9 cellular contexts compared by ENCODE assay signal in genomic region chr1:36369472-36369871, GRCh38. TPM values are rescaled to one million over a fixed set of nuclear protein-coding genes. Genes with fewer than 3 reads are reported as not detected.
DNase-seq lines count a peak whose midpoint lies in the region; ATAC-seq lines count a peak whose summit lies in the region.
"Had no signal": no experiment of that assay in that cellular context is flagged by ENCODE, and none has a peak within 500 bp of the region (broad histone marks: within the 10 kb centered on the region; RNA-seq: fewer than 3 reads in every experiment).

No MANE protein-coding gene starts in this region.

- H3K27me3 Mint-ChIP-seq in activated CD4-positive, alpha-beta T cell treated with anti-CD3 and anti-CD28 coated beads, Interleukin-2, amount 10 ng/mL, durations not matched to agents 24 days and 14 days, result no peaks in the 10 kb centered on the region
- H3K27me3 Mint-ChIP-seq in IgD-negative memory B cell, result no peaks in the 10 kb centered on the region
- H3K27me3 Mint-ChIP-seq in activated naive CD8-positive, alpha-beta T cell treated with anti-CD3 and anti-CD28 coated beads, Interleukin-2, amount 50 U/mL, for 24 hours, result no peaks in the 10 kb centered on the region

- peaks cover 13% of the 10 kb centered on the region for H3K36me3 Mint-ChIP-seq in activated CD4-positive, alpha-beta T cell treated with anti-CD3 and anti-CD28 coated beads, Interleukin-2, amount 10 ng/mL, durations not matched to agents 24 days and 14 days (ENCODE audit: low read depth)
- H3K36me3 Mint-ChIP-seq in IgD-negative memory B cell, result peaks cover 2% of the 10 kb centered on the region
- peaks cover 6% of the 10 kb centered on the region for H3K36me3 Mint-ChIP-seq in activated naive CD8-positive, alpha-beta T cell treated with anti-CD3 and anti-CD28 coated beads, Interleukin-2, amount 50 U/mL, for 24 hours (ENCODE audit: low read depth)
- peaks cover 30% of the 10 kb centered on the region for H3K36me3 Mint-ChIP-seq in stimulated activated effector memory CD8-positive, alpha-beta T cell treated with anti-CD3 and anti-CD28 coated beads, Interleukin-12 subunit alpha, Interleukin-12 subunit beta, amount 100 ng/mL, for 72 hours

- intact Hi-C loops in activated CD4-positive, alpha-beta T cell treated with anti-CD3 and anti-CD28 coated beads, Interleukin-2, amount 10 ng/mL, durations not matched to agents 24 days and 14 days (cut with micrococcal nuclease), result loop anchor here (2.0 to 5.0 kb wide), 5 partner anchors 27 to 271 kb away; partner anchors contain the start of genes EVA1B and SH3D21

- no peaks in the 10 kb centered on the region for H3K9me3 Mint-ChIP-seq in activated CD4-positive, alpha-beta T cell treated with anti-CD3 and anti-CD28 coated beads, Interleukin-2, amount 10 ng/mL, durations not matched to agents 24 days and 14 days
- no peaks in the 10 kb centered on the region for H3K9me3 Mint-ChIP-seq in IgD-negative memory B cell
- no peaks in the 10 kb centered on the region for H3K9me3 Mint-ChIP-seq in activated naive CD8-positive, alpha-beta T cell treated with anti-CD3 and anti-CD28 coated beads, Interleukin-2, amount 50 U/mL, for 24 hours
- H3K9me3 Mint-ChIP-seq in stimulated activated effector memory CD8-positive, alpha-beta T cell treated with anti-CD3 and anti-CD28 coated beads, Interleukin-12 subunit alpha, Interleukin-12 subunit beta, amount 100 ng/mL, for 72 hours, result no peaks in the 10 kb centered on the region

- ATAC-seq in activated naive CD8-positive, alpha-beta T cell treated with anti-CD3 and anti-CD28 coated beads, Interleukin-2, amount 50 U/mL, for 24 hours, result no peak
- ATAC-seq in stimulated activated effector memory CD8-positive, alpha-beta T cell treated with anti-CD3 and anti-CD28 coated beads, Interleukin-12 subunit alpha, Interleukin-12 subunit beta, amount 100 ng/mL, for 72 hours, result no peak

- H3K4me1 Mint-ChIP-seq in activated CD4-positive, alpha-beta T cell treated with anti-CD3 and anti-CD28 coated beads, Interleukin-2, amount 10 ng/mL, durations not matched to agents 24 days and 14 days, result peaks cover 57% of the 10 kb centered on the region
- peaks cover 36 to 54% (median 43%) of the 10 kb centered on the region in 3 donors for H3K4me1 Mint-ChIP-seq in IgD-negative memory B cell
- peaks cover 66% of the 10 kb centered on the region for H3K4me1 Mint-ChIP-seq in activated naive CD8-positive, alpha-beta T cell treated with anti-CD3 and anti-CD28 coated beads, Interleukin-2, amount 50 U/mL, for 24 hours
- peaks cover 63% of the 10 kb centered on the region for H3K4me1 Mint-ChIP-seq in stimulated activated effector memory CD8-positive, alpha-beta T cell treated with anti-CD3 and anti-CD28 coated beads, Interleukin-12 subunit alpha, Interleukin-12 subunit beta, amount 100 ng/mL, for 72 hours

- DNase-seq in activated CD4-positive, alpha-beta T cell treated with anti-CD3 and anti-CD28 coated beads, Interleukin-2, amount 10 ng/mL, durations not matched to agents 24 days and 14 days, result no peak
- DNase-seq in activated CD4-positive, alpha-beta T cell treated with anti-CD3 and anti-CD28 coated beads for 1 hour, result no peak
- DNase-seq in activated naive CD8-positive, alpha-beta T cell treated with anti-CD3 and anti-CD28 coated beads, Interleukin-2, amount 50 U/mL, for 24 hours, result no peak
- no peak for DNase-seq in stimulated activated effector memory CD8-positive, alpha-beta T cell treated with anti-CD3 and anti-CD28 coated beads, Interleukin-12 subunit alpha, Interleukin-12 subunit beta, amount 100 ng/mL, for 72 hours (ENCODE audit: low spot score in 2 of 2)
- DNase-seq in RKO (ENCODE audit: low spot score), result no peak
- no peak for DNase-seq in kidney glomerular epithelial cell (lab: John Stamatoyannopoulos, UW)
- DNase-seq in inferior parietal cortex (ENCODE audit: extremely low spot score), result no peak
- DNase-seq: NCI-H1436 treated with DMSO at 0.1 percent for 48 hours had no signal

- no peak overlapping the region for H3K4me3 Mint-ChIP-seq in activated CD4-positive, alpha-beta T cell treated with anti-CD3 and anti-CD28 coated beads, Interleukin-2, amount 10 ng/mL, durations not matched to agents 24 days and 14 days
- peak overlapping the region in 2 of 4 donors; percentile 54 to 55 for H3K4me3 Mint-ChIP-seq in IgD-negative memory B cell
- H3K4me3 Mint-ChIP-seq in activated naive CD8-positive, alpha-beta T cell treated with anti-CD3 and anti-CD28 coated beads, Interleukin-2, amount 50 U/mL, for 24 hours, result no peak overlapping the region
- H3K4me3 Mint-ChIP-seq in stimulated activated effector memory CD8-positive, alpha-beta T cell treated with anti-CD3 and anti-CD28 coated beads, Interleukin-12 subunit alpha, Interleukin-12 subunit beta, amount 100 ng/mL, for 72 hours, result no peak overlapping the region

- peak overlapping the region; percentile 78 for H3K27ac Mint-ChIP-seq in activated CD4-positive, alpha-beta T cell treated with anti-CD3 and anti-CD28 coated beads, Interleukin-2, amount 10 ng/mL, durations not matched to agents 24 days and 14 days
- H3K27ac Mint-ChIP-seq in IgD-negative memory B cell, result peak overlapping the region in 2 of 3 donors; percentile 89
- peak overlapping the region; percentile 39 for H3K27ac Mint-ChIP-seq in activated naive CD8-positive, alpha-beta T cell treated with anti-CD3 and anti-CD28 coated beads, Interleukin-2, amount 50 U/mL, for 24 hours
- H3K27ac Mint-ChIP-seq in stimulated activated effector memory CD8-positive, alpha-beta T cell treated with anti-CD3 and anti-CD28 coated beads, Interleukin-12 subunit alpha, Interleukin-12 subunit beta, amount 100 ng/mL, for 72 hours, result peak overlapping the region; percentile 71

RNA-seq across cellular contexts. Expression of gene STK40, which starts 16.3 kb away (rescaled TPM):
- total RNA-seq in activated CD4-positive, alpha-beta T cell treated with anti-CD3 and anti-CD28 coated beads, Interleukin-2, amount 10 ng/mL, durations not matched to agents 24 days and 14 days, result 40.6 and 51.3 TPM in 2 replicates
- 88.5 TPM for polyA plus RNA-seq in IgD-negative memory B cell

RNA-seq across cellular contexts. Expression of gene LSM10, which starts 28.2 kb away (rescaled TPM):
- 58.6 and 61.6 TPM in 2 replicates for total RNA-seq in activated CD4-positive, alpha-beta T cell treated with anti-CD3 and anti-CD28 coated beads, Interleukin-2, amount 10 ng/mL, durations not matched to agents 24 days and 14 days
- polyA plus RNA-seq in IgD-negative memory B cell, result 345 TPM

RNA-seq across cellular contexts. Expression of gene EVA1B, which starts 46.0 kb away (rescaled TPM):
- total RNA-seq in activated CD4-positive, alpha-beta T cell treated with anti-CD3 and anti-CD28 coated beads, Interleukin-2, amount 10 ng/mL, durations not matched to agents 24 days and 14 days, result 7.5 and 9.0 TPM in 2 replicates
- polyA plus RNA-seq in IgD-negative memory B cell, result not detected

Comparison
In these comparisons a context has a peak if more than half of its experiments do, and no peak if none do; other contexts are left out.
1. H3K27ac Mint-ChIP-seq: peak in every context shown above with its lines; median percentile 89 in IgD-negative memory B cell; 78 in activated CD4-positive, alpha-beta T cell treated with anti-CD3 and anti-CD28 coated beads, Interleukin-2, amount 10 ng/mL, durations not matched to agents 24 days and 14 days; 71 in stimulated activated effector memory CD8-positive, alpha-beta T cell treated with anti-CD3 and anti-CD28 coated beads, Interleukin-12 subunit alpha, Interleukin-12 subunit beta, amount 100 ng/mL, for 72 hours; 39 in activated naive CD8-positive, alpha-beta T cell treated with anti-CD3 and anti-CD28 coated beads, Interleukin-2, amount 50 U/mL, for 24 hours.